Comparison of ENCODE assay signal across 9 cellular contexts in the genomic region with DNA sequence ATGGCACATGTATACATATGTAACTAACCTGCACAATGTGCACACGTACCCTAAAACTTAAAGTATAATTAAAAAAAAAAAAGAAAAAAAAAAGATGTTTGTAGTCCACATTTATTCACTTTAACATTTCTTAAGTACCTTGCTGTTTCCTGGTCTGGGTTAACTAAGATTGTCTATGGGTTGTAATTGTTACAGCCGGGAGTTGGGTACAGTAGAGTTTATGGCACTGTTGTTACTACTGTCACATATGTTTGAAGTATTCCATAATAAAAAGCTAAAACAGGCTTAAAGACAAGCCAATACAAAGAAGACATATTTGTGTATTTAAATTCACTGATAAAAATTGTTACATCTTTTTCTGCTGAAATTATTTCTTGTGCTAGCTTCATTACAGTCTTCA.
"Had no signal": no experiment of that assay in that cellular context is flagged by ENCODE, and none has a peak within 500 bp of the region (broad histone marks: within the 10 kb centered on the region; RNA-seq: fewer than 3 reads in every experiment).

No MANE protein-coding gene starts in this region.

- FAIRE-seq: HepG2 had no signal

- H3K4me1 ChIP-seq: HAP-1 had no signal

- H3K27ac Mint-ChIP-seq: HFFc6, IgD-negative memory B cell had no signal

- H3K4me3 ChIP-seq: GM23248, HAP-1 had no signal

- DNase-seq: GM23248, GOT3, H7, HFFc6 had no signal

- H3K9me3 Mint-ChIP-seq: HFFc6 had no signal

- H3K27me3 Mint-ChIP-seq: IgD-negative memory B cell had no signal

- H3K9me3 ChIP-seq: HAP-1 had no signal

- ATAC-seq: HCT116, HepG2 had no signal

- H3K4me3 Mint-ChIP-seq: HFFc6, IgD-negative memory B cell had no signal

- H3K27ac ChIP-seq: GM23248, HL-60 had no signal
